ENCODE assay signal across 31 cellular contexts in the genomic region with DNA sequence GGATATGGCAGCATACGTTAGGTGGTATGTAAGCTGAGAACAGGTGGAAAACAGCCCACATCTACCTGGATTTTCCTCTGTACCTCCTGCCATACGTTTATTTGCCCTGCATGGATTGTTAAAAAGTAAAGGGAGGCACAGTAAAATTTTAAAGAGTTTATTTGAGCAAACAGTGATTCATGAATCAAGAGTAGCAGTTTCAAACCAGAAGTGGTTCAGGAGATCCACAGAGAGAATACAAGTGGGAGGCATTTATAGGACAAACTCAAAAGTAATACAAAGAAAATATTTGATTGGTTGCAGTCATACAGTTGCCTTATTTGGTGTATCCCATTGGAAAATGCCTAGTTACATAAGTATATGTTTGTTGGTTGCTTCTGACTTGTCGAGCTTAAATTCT.
"Had no signal": no experiment of that assay in that cellular context is flagged by ENCODE, and none has a peak within 500 bp of the region (broad histone marks: within the 10 kb centered on the region; RNA-seq: fewer than 3 reads in every experiment).

No MANE protein-coding gene starts in this region.

- H3K9me3 ChIP-seq: adrenal gland, body of pancreas, breast epithelium had no signal

- H3K4me3 ChIP-seq: adrenal gland, body of pancreas, breast epithelium had no signal

- ATAC-seq: activated CD8-positive, alpha-beta T cell treated with anti-CD3 and anti-CD28 coated beads for 36 hours; activated naive CD4-positive, alpha-beta T cell treated with anti-CD3 and anti-CD28 coated beads, Interleukin-2, amount 50 U/mL, for 72 hours; activated T-cell treated with anti-CD3 and anti-CD28 coated beads, Interleukin-2, amount 50 U/mL, for 4 hours; activated T-cell treated with anti-CD3 and anti-CD28 coated beads, Interleukin-2, amount 50 U/mL, for 72 hours; activated T-helper 17 cell treated with anti-CD3 and anti-CD28 coated beads, Interleukin-2, amount 50 U/mL, for 72 hours; body of pancreas had no signal

- H3K27ac ChIP-seq: adrenal gland, body of pancreas, brain microvascular endothelial cell, breast epithelium had no signal

- DNase-seq: activated B cell treated with CpG ODN at 0.5 μM for 24 hours; activated CD4-positive, alpha-beta memory T cell treated with anti-CD3 and anti-CD28 coated beads for 36 hours; activated CD4-positive, alpha-beta T cell treated with anti-CD3 and anti-CD28 coated beads for 4 hours; activated CD4-positive, alpha-beta T cell treated with anti-CD3 and anti-CD28 coated beads, Interleukin-2, amount 10 ng/mL, durations not matched to agents 24 days and 14 days; activated CD4-positive, alpha-beta T cell treated with anti-CD3 and anti-CD28 coated beads, Interleukin-2, amount 50 U/mL, for 1 hour; activated CD4-positive, alpha-beta T cell treated with anti-CD3 and anti-CD28 coated beads, Interleukin-2, amount 50 U/mL, for 4 hours; activated CD4-positive, CD25-positive, alpha-beta regulatory T cell treated with anti-CD3 and anti-CD28 coated beads, Interleukin-2, amount 50 U/mL, for 72 hours; activated CD8-positive, alpha-beta memory T cell treated with anti-CD3 and anti-CD28 coated beads, Interleukin-2, amount 50 U/mL, for 4 hours; activated CD8-positive, alpha-beta T cell treated with anti-CD3 and anti-CD28 coated beads for 36 hours; activated effector memory CD4-positive, alpha-beta T cell treated with anti-CD3 and anti-CD28 coated beads, Interleukin-2, amount 50 U/mL, for 16 hours; activated gamma-delta T cell treated with Interleukin-2 at 50 U/mL for 16 hours; activated naive CD4-positive, alpha-beta T cell; activated naive CD4-positive, alpha-beta T cell treated with anti-CD3 and anti-CD28 coated beads for 36 hours; activated naive CD4-positive, alpha-beta T cell treated with anti-CD3 and anti-CD28 coated beads, Interleukin-2, amount 50 U/mL, for 16 hours; activated naive CD8-positive, alpha-beta T cell treated with anti-CD3 and anti-CD28 coated beads for 36 hours; activated T-cell treated with anti-CD3 and anti-CD28 coated beads for 4 hours; activated T-cell treated with anti-CD3 and anti-CD28 coated beads, Interleukin-2, amount 50 U/mL, for 1 hour; activated T-cell treated with anti-CD3 and anti-CD28 coated beads, Interleukin-2, amount 50 U/mL, for 4 hours; activated T-cell treated with anti-CD3 and anti-CD28 coated beads, Interleukin-2, amount 50 U/mL, for 72 hours; adrenal gland; amniotic stem cell; aorta; body of pancreas; brain microvascular endothelial cell; central memory CD4-positive, alpha-beta T cell; T-helper 1 cell; T-helper 2 cell; T-helper 9 cell had no signal

- H3K4me1 ChIP-seq: adrenal gland, body of pancreas, breast epithelium had no signal

- H3K27me3 ChIP-seq: adrenal gland, body of pancreas, brain microvascular endothelial cell, breast epithelium had no signal

- H3K36me3 ChIP-seq: adrenal gland, brain microvascular endothelial cell, breast epithelium had no signal
